Comparison of ENCODE assay signal across 22 cellular contexts in genomic region chr5:103560826-103561225, GRCh38. TPM values are rescaled to one million over a fixed set of nuclear protein-coding genes. Genes with fewer than 3 reads are reported as not detected.
DNase-seq lines count a peak whose midpoint lies in the region; ATAC-seq, FAIRE-seq and TF ChIP-seq lines count a peak whose summit lies in the region.
"Had no signal": no experiment of that assay in that cellular context is flagged by ENCODE, and none has a peak within 500 bp of the region (broad histone marks: within the 10 kb centered on the region; RNA-seq: fewer than 3 reads in every experiment).

No MANE protein-coding gene starts in this region.

- intact Hi-C loops in K562 (cut with micrococcal nuclease) (loop anchor here (10.0 kb wide), 1 partner anchor 306 kb away; the partner anchor contains the start of gene MACIR), left colon (cut with DNase I, micrococcal nuclease) (no loop called here)

- peak overlapping the region; percentile 24 for H3K4me3 Mint-ChIP-seq in activated naive CD4-positive, alpha-beta T cell treated with anti-CD3 and anti-CD28 coated beads, Interleukin-2, amount 50 U/mL, for 24 hours
- peak overlapping the region; percentile 62 for H3K4me3 Mint-ChIP-seq in neural crest cell

- H3K9me1 ChIP-seq in K562 (ENCODE audit: control insufficient read depth, insufficient read depth, low read length): no peaks in the 10 kb centered on the region

- peaks cover 24% of the 10 kb centered on the region for H3K4me1 Mint-ChIP-seq in activated naive CD4-positive, alpha-beta T cell treated with anti-CD3 and anti-CD28 coated beads, Interleukin-2, amount 50 U/mL, for 24 hours
- H3K4me1 Mint-ChIP-seq in neural crest cell: peaks cover 30% of the 10 kb centered on the region

- H3K4me3 ChIP-seq in K562: no peak overlapping the region
- H3K4me3 ChIP-seq in skeletal muscle tissue (ENCODE audit: low read length in 3 of 3): no peak overlapping the region

- H3K4me2 ChIP-seq in K562 (ENCODE audit: insufficient read depth, low read length): no peak overlapping the region

- peaks cover 6% of the 10 kb centered on the region; the same call in 2 of the 3 replicates for H3K36me3 ChIP-seq in K562 (ENCODE audit: control insufficient read depth, insufficient read depth, low read length)
- H3K36me3 ChIP-seq in skeletal muscle tissue (ENCODE audit: control insufficient read depth in 3 of 3, insufficient read depth in 3 of 3, low read length in 3 of 3): peaks cover 0 to 5% (median under 1%) of the 10 kb centered on the region in 3 donors
- H3K36me3 ChIP-seq: BE2C had no signal

- H3K4me1 ChIP-seq in K562 (replicated peaks in 1 of 2; ENCODE audit: control insufficient read depth in 2 of 2, insufficient read depth in 2 of 2, low read length in 2 of 2): peaks cover 0 to 7% of the 10 kb centered on the region in 2 experiments; a peak in 3 of 5 replicates
- peaks cover 8 to 13% (median 10%) of the 10 kb centered on the region in 3 donors for H3K4me1 ChIP-seq in skeletal muscle tissue (ENCODE audit: control insufficient read depth in 3 of 3, insufficient read depth in 3 of 3, low read length in 3 of 3)
- H3K4me1 ChIP-seq: BE2C had no signal

- TF ChIP-seq CTCF in K562 (IDR thresholded peaks at IDR 0.05 in 2 of 3, conservative IDR thresholded peaks at IDR 0.05 in 1 of 3; ENCODE audit: insufficient read depth in 2 of 3, low read depth in 1 of 3, low read length in 3 of 3): no peak
- TF ChIP-seq CTCF in neural crest cell (conservative IDR thresholded peaks at IDR 0.05): no peak

- in situ Hi-C loops in K562 (cut with MboI): no loop called here

- H4K20me1 ChIP-seq in K562 (replicated peaks; ENCODE audit: control insufficient read depth, insufficient read depth, low read length): no peaks in the 10 kb centered on the region

- H3K9me3 Mint-ChIP-seq in activated naive CD4-positive, alpha-beta T cell treated with anti-CD3 and anti-CD28 coated beads, Interleukin-2, amount 50 U/mL, for 24 hours: no peaks in the 10 kb centered on the region
- no peaks in the 10 kb centered on the region for H3K9me3 Mint-ChIP-seq in activated naive CD4-positive, alpha-beta T cell treated with anti-CD3 and anti-CD28 coated beads, Interleukin-2, amount 50 U/mL, for 72 hours
- H3K9me3 Mint-ChIP-seq in neural crest cell: no peaks in the 10 kb centered on the region
- H3K9me3 Mint-ChIP-seq: CD14-positive monocyte had no signal

- no peak for TF ChIP-seq RAD21 in K562 (CRISPR knock-in tag; conservative IDR thresholded peaks at IDR 0.05 in 1 of 2, IDR thresholded peaks at IDR 0.05 in 1 of 2)

- H3K27me3 Mint-ChIP-seq in activated naive CD4-positive, alpha-beta T cell treated with anti-CD3 and anti-CD28 coated beads, Interleukin-2, amount 50 U/mL, for 24 hours: peaks cover 2% of the 10 kb centered on the region
- H3K27me3 Mint-ChIP-seq in neural crest cell (ENCODE audit: low read depth): no peaks in the 10 kb centered on the region

- H3K27ac ChIP-seq in K562 (ENCODE audit: extremely low read depth, low read depth, low read length): no peak overlapping the region
- H3K27ac ChIP-seq in skeletal muscle tissue (ENCODE audit: low read depth, low read length): peak overlapping the region; percentile 91
- H3K27ac ChIP-seq: 22Rv1, RWPE1 had no signal

- FAIRE-seq in K562 (lab: Jason Lieb, UNC): no peak

- H3K36me3 Mint-ChIP-seq in activated naive CD4-positive, alpha-beta T cell treated with anti-CD3 and anti-CD28 coated beads, Interleukin-2, amount 50 U/mL, for 24 hours: no peaks in the 10 kb centered on the region
- no peaks in the 10 kb centered on the region for H3K36me3 Mint-ChIP-seq in activated naive CD4-positive, alpha-beta T cell treated with anti-CD3 and anti-CD28 coated beads, Interleukin-2, amount 50 U/mL, for 72 hours
- H3K36me3 Mint-ChIP-seq in neural crest cell (ENCODE audit: low read depth): peaks cover 6% of the 10 kb centered on the region

- BruUV-seq in K562 (replicated peaks; lab: Mats Ljungman, UMichigan): no TSS peak

- no peak for DNase-seq in activated naive CD4-positive, alpha-beta T cell treated with anti-CD3 and anti-CD28 coated beads, Interleukin-2, amount 50 U/mL, for 72 hours (ENCODE audit: low spot score in 2 of 2)
- DNase-seq in K562 (ENCODE audit: extremely low read depth in 1 of 4, low spot score in 3 of 4) (peak in 2 of 4 experiments; percentile 6 to 8), neural crest cell (ENCODE audit: low read depth, low spot score) (no peak), ecto neural progenitor cell (ENCODE audit: low spot score) (no peak), left colon (no peak)
- DNase-seq: BE2C; DMS53; Karpas-422; MV-4-11; NCI-H1105; NCI-H1436 treated with DMSO at 0.1 percent for 48 hours; NCI-H1930; NCI-H2107; NCI-H524 treated with DMSO at 0.1 percent for 48 hours; NCI-H774; NK-92 treated with Interleukin-12 subunit alpha and Interleukin-12 subunit beta, amount 100 ng/mL, for 24 hours had no signal

- H2AFZ ChIP-seq in K562 (ENCODE audit: low read depth, low read length): no peak overlapping the region

- TF ChIP-seq POLR2A in K562 (conservative IDR thresholded peaks at IDR 0.05): no peak

- H3K9me3 ChIP-seq in K562 (replicated peaks; ENCODE audit: control insufficient read depth, insufficient read depth, low read depth, low read length) (no peaks in the 10 kb centered on the region), skeletal muscle tissue (ENCODE audit: control insufficient read depth in 3 of 3, low read length in 3 of 3) (no peaks in the 10 kb centered on the region)
- H3K9me3 ChIP-seq: BE2C had no signal

- no peak for TF ChIP-seq EP300 in K562 (IDR thresholded peaks at IDR 0.05; ENCODE audit: low read length)

- peak overlapping the region; percentile 42 for H3K27ac Mint-ChIP-seq in activated naive CD4-positive, alpha-beta T cell treated with anti-CD3 and anti-CD28 coated beads, Interleukin-2, amount 50 U/mL, for 24 hours
- H3K27ac Mint-ChIP-seq in activated naive CD4-positive, alpha-beta T cell treated with anti-CD3 and anti-CD28 coated beads, Interleukin-2, amount 50 U/mL, for 72 hours: no peak overlapping the region
- H3K27ac Mint-ChIP-seq in neural crest cell (ENCODE audit: unreplicated experiment): no peak overlapping the region
- H3K27ac Mint-ChIP-seq: CD14-positive monocyte had no signal

- no peak for ATAC-seq in activated naive CD4-positive, alpha-beta T cell treated with anti-CD3 and anti-CD28 coated beads, Interleukin-2, amount 50 U/mL, for 72 hours
- no peak for ATAC-seq in K562
- ATAC-seq in GM19035 (IDR thresholded peaks at IDR 0.05; ENCODE audit: unreplicated experiment): no peak
- no peak for ATAC-seq in left colon

- POLR2A ChIA-PET in K562 (lab: Yijun Ruan, JAX): no interaction called here

- CTCF ChIA-PET in K562 (lab: Yijun Ruan, JAX; ENCODE audit: low intra/inter-chr PET ratio): interaction anchor here (0.7 kb wide), 1 partner anchor 91 kb away, joined by 5 read pairs; no protein-coding TSS in a partner anchor

- H3K9ac ChIP-seq in K562 (ENCODE audit: insufficient read depth in 1 of 2, low read depth in 2 of 2, low read length in 2 of 2) (0 out of 4 replicates have a peak overlapping the region, but pooled peaks of 1 of the 2 experiments have one; percentile 77), skeletal muscle tissue (ENCODE audit: low read depth in 1 of 3, low read length in 3 of 3) (no peak overlapping the region)

- 47% methylated on average over 3 of the region's 3 CpGs for WGBS in K562 (ENCODE audit: insufficient coverage, low coverage, missing lambda C conversion rate)

- no peaks in the 10 kb centered on the region for H3K27me3 ChIP-seq in K562 (ENCODE audit: control insufficient read depth in 2 of 2, insufficient read depth in 2 of 2, low read length in 2 of 2)
- no peaks in the 10 kb centered on the region for H3K27me3 ChIP-seq in skeletal muscle tissue (ENCODE audit: control insufficient read depth in 3 of 3, insufficient read depth in 3 of 3, low read length in 3 of 3)
- H3K27me3 ChIP-seq: BE2C had no signal

- peaks cover 17% of the 10 kb centered on the region for H3K79me2 ChIP-seq in K562 (ENCODE audit: control insufficient read depth, insufficient read depth, low read length)

TF ChIP-seq in K562, 482 proteins besides CTCF, POLR2A, EP300 and RAD21 (continues in another document):
- TF ChIP-seq IFI16 (CRISPR knock-in tag; IDR thresholded peaks at IDR 0.05) (no peak), ZNF384 (IDR thresholded peaks at IDR 0.05; ENCODE audit: low read depth, low read length) (peak; percentile 62), KAT2B (IDR thresholded peaks at IDR 0.05; ENCODE audit: low read depth, low read length) (no peak), CBFA2T3 (IDR thresholded peaks at IDR 0.05) (peak; percentile 74)

RNA-seq across cellular contexts. Expression of gene NUDT12, which starts 1.8 kb away (rescaled TPM):
- 1 to 10 TPM in 1 of 2 donors, under 1 TPM in 1; 0.71 to 5.7 TPM for total RNA-seq in activated naive CD4-positive, alpha-beta T cell treated with anti-CD3 and anti-CD28 coated beads, Interleukin-2, amount 50 U/mL, for 72 hours
- 9.3 and 41.7 TPM in 2 replicates for total RNA-seq in K562 (2011; cell fraction: chromatin; rRNA removed; ENCODE audit: low replicate concordance)
- 5.3 and 9.1 TPM in 2 replicates for total RNA-seq in K562 (2011; cell fraction: nucleolus; rRNA removed)
- total RNA-seq in K562 (2011; cell fraction: nucleoplasm; rRNA removed): 7.8 and 9.3 TPM in 2 replicates
- total RNA-seq in K562 (2014; rRNA removed): 9.7 and 10.9 TPM in 2 replicates
- 22.4 and 24.4 TPM in 2 replicates for total RNA-seq in K562 (2014; rRNA removed; fragmentation: Illumina TruSeq; extraction: Trizol)
- total RNA-seq in K562 (2015; rRNA removed; fragmentation: Illumina TruSeq; extraction: Trizol): 16.8 and 18.1 TPM in 2 replicates
- total RNA-seq in K562 (2021): 15.5 and 17.6 TPM in 2 replicates
- polyA plus RNA-seq in K562 (2011; rRNA removed): 19.6 and 27.2 TPM in 2 replicates
- polyA plus RNA-seq in K562 (2011; cell fraction: cytosol; rRNA removed): 2.0 and 5.5 TPM in 2 replicates
- 14.0 and 25.7 TPM in 2 replicates for polyA plus RNA-seq in K562 (2011; cell fraction: nucleus; rRNA removed)
- polyA plus RNA-seq in K562 (2012): 10.9 and 11.2 TPM in 2 replicates
- polyA plus RNA-seq in K562 (2014; fragmentation: Illumina TruSeq; extraction: Trizol): 18.3 and 18.5 TPM in 2 replicates
- 10 to 100 TPM; 21.0 to 21.5 TPM for polyA plus RNA-seq in K562 (2014; fragmentation: Nextera tagmentation; extraction: Ambion mirVana)
- polyA plus RNA-seq in K562 (2014; rRNA removed): 10.9 and 12.2 TPM in 2 replicates
- 17.7 and 19.5 TPM in 2 replicates for polyA minus RNA-seq in K562 (2011; rRNA and poly(A)+ RNA removed)
- 4.6 and 7.7 TPM in 2 replicates for polyA minus RNA-seq in K562 (2011; cell fraction: cytosol; rRNA and poly(A)+ RNA removed)
- 11.0 and 17.7 TPM in 2 replicates for polyA minus RNA-seq in K562 (2011; cell fraction: nucleus; rRNA and poly(A)+ RNA removed)
- 17.6 and 18.3 TPM in 2 replicates for total RNA-seq in neural crest cell
- 11.0 TPM for total RNA-seq in skeletal muscle tissue
- 10 to 100 TPM; 20.3 to 25.3 TPM for total RNA-seq in left colon
